Comparison of ENCODE assay signal across 30 cellular contexts in the genomic region with DNA sequence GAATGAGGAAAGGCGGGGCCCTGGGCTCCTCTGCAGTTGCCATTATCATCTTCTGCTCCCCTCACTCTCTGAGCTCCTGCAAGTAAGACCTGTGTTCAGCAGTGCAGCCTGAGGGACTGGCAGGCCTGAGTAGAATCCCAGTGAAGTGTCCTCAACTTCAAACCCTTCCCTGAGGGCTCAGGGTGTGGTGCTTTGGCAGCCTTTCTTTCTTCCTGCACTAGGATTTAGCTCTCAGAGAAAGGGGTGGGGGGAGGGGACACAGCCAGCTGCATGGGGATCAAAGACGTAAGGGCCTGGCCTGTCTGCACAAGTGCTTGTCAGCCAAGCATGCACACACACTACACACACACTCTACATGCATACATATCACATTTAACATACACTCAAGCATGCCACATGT.
DNase-seq lines count a peak whose midpoint lies in the region; ATAC-seq and TF ChIP-seq lines count a peak whose summit lies in the region.
"Had no signal": no experiment of that assay in that cellular context is flagged by ENCODE, and none has a peak within 500 bp of the region (broad histone marks: within the 10 kb centered on the region; RNA-seq: fewer than 3 reads in every experiment).

No MANE protein-coding gene starts in this region.

- H3K4me1 Mint-ChIP-seq in T-cell (peaks cover 4 to 15% (median 7%) of the 10 kb centered on the region in 3 donors), nephron progenitor cell (peaks cover 36% of the 10 kb centered on the region)
- H3K4me1 Mint-ChIP-seq: activated CD8-positive, alpha-beta memory T cell treated with anti-CD3 and anti-CD28 coated beads, Interleukin-2, amount 10 ng/mL, durations not matched to agents 7 days and 5 days had no signal

- H3K27ac Mint-ChIP-seq in T-cell (no peak overlapping the region), nephron progenitor cell (no peak overlapping the region)
- H3K27ac Mint-ChIP-seq: activated CD8-positive, alpha-beta memory T cell treated with anti-CD3 and anti-CD28 coated beads, Interleukin-2, amount 10 ng/mL, durations not matched to agents 7 days and 5 days; CD8-positive, alpha-beta T cell; T-helper 17 cell had no signal

- no peaks in the 10 kb centered on the region for H3K36me3 Mint-ChIP-seq in T-cell
- no peaks in the 10 kb centered on the region for H3K36me3 Mint-ChIP-seq in nephron progenitor cell (ENCODE audit: low read depth)
- H3K36me3 Mint-ChIP-seq: activated CD8-positive, alpha-beta memory T cell treated with anti-CD3 and anti-CD28 coated beads, Interleukin-2, amount 10 ng/mL, durations not matched to agents 7 days and 5 days; CD8-positive, alpha-beta T cell had no signal

- H3K27me3 Mint-ChIP-seq in T-cell: no peaks in the 10 kb centered on the region
- H3K27me3 Mint-ChIP-seq in nephron progenitor cell (ENCODE audit: low read depth, poor library complexity): no peaks in the 10 kb centered on the region
- H3K27me3 Mint-ChIP-seq: T-helper 17 cell had no signal

- H3K4me3 Mint-ChIP-seq in T-cell (no peak overlapping the region), nephron progenitor cell (no peak overlapping the region)
- H3K4me3 Mint-ChIP-seq: activated CD8-positive, alpha-beta memory T cell treated with anti-CD3 and anti-CD28 coated beads, Interleukin-2, amount 10 ng/mL, durations not matched to agents 7 days and 5 days; CD8-positive, alpha-beta T cell; T-helper 17 cell had no signal

- DNase-seq in COLO829 (ENCODE audit: low spot score) (peak; percentile 41), RWPE1 (ENCODE audit: low spot score) (peak; percentile 6), islet precursor cell (peak; percentile 83), T-cell (no peak), kidney glomerular epithelial cell (lab: John Stamatoyannopoulos, UW) (no peak), nephron progenitor cell (no peak)
- DNase-seq in Jurkat, Clone E6-1 (ENCODE audit: low read depth, low spot score): peak; percentile 68
- DNase-seq: activated CD4-positive, alpha-beta T cell treated with anti-CD3 and anti-CD28 coated beads, Interleukin-2, amount 50 U/mL, for 4 hours; activated CD4-positive, CD25-positive, alpha-beta regulatory T cell; activated CD8-positive, alpha-beta memory T cell treated with anti-CD3 and anti-CD28 coated beads, Interleukin-2, amount 10 ng/mL, durations not matched to agents 7 days and 5 days; activated gamma-delta T cell treated with Interleukin-2 at 50 U/mL for 16 hours; activated T-cell treated with anti-CD3 and anti-CD28 coated beads, Interleukin-2, amount 50 U/mL, for 48 hours; caudate nucleus; effector memory CD4-positive, alpha-beta T cell; GDM1; MM.1S; NCI-H1105 treated with DMSO at 0.1 percent for 48 hours; NCI-H187 treated with DMSO at 0.1 percent for 48 hours; NCI-H226; NCI-H82; right lobe of liver; RPMI8226; SK-N-SH; spleen; stomach; T-helper 17 cell; uterus had no signal

- CTCF ChIA-PET in RWPE1 (lab: Yijun Ruan, JAX): interaction anchor here (0.5 kb wide), 1 partner anchor 26 kb away, joined by 3 read pairs; no protein-coding TSS in a partner anchor
- CTCF ChIA-PET in T-cell (lab: Charles Lee): interaction anchor here (0.6 to 1.0 kb wide), 3 partner anchors 12 to 96 kb away, joined by 3 read pairs; no protein-coding TSS in a partner anchor

- no peak overlapping the region for H3K4me3 ChIP-seq in Jurkat, Clone E6-1 (ENCODE audit: low read length)
- H3K4me3 ChIP-seq: coronary artery, right lobe of liver, spleen, stomach, uterus had no signal

- TF ChIP-seq CTCF in RWPE1 (conservative IDR thresholded peaks at IDR 0.05; ENCODE audit: low read depth) (no peak), nephron progenitor cell (IDR thresholded peaks at IDR 0.05) (no peak)

- POLR2A ChIA-PET in RWPE1 (lab: Yijun Ruan, JAX; ENCODE audit: low non-redundant PET) (no interaction called here), T-cell (lab: Charles Lee) (no interaction called here)

- H3K9me3 Mint-ChIP-seq in T-cell (no peaks in the 10 kb centered on the region), nephron progenitor cell (no peaks in the 10 kb centered on the region)
- H3K9me3 Mint-ChIP-seq: CD8-positive, alpha-beta T cell had no signal

- ATAC-seq in T-cell (replicated peaks in 1 of 4) (no peak), GM21390 (IDR thresholded peaks at IDR 0.05; ENCODE audit: unreplicated experiment) (no peak)
- ATAC-seq: activated CD8-positive, alpha-beta memory T cell treated with anti-CD3 and anti-CD28 coated beads, Interleukin-2, amount 10 ng/mL, durations not matched to agents 7 days and 5 days; CD8-positive, alpha-beta T cell; right lobe of liver; T-helper 17 cell had no signal

- no peak overlapping the region for H3K27ac ChIP-seq in RWPE1
- H3K27ac ChIP-seq: coronary artery, right lobe of liver, spleen, stomach, uterus had no signal

Comparison
In these comparisons a context has a peak if more than half of its experiments do, and no peak if none do; other contexts are left out.
1. DNase-seq: peak in COLO829 (single experiment), Jurkat, Clone E6-1 (single experiment), RWPE1 (single experiment) and islet precursor cell (single experiment); none in T-cell (0 of 34), kidney glomerular epithelial cell (single experiment) and nephron progenitor cell (single experiment).